ENCODE assay signal across 1 cellular context in genomic region chr2:135004005-135004746, GRCh38.
TF ChIP-seq lines count a peak whose summit lies in the region.

No MANE protein-coding gene starts in this region.

TF ChIP-seq in K562, 482 proteins besides CTCF, POLR2A, EP300 and RAD21 (continued from another document and continues in another):
- TF ChIP-seq TCF7L2 (IDR thresholded peaks at IDR 0.05; ENCODE audit: low read depth, low read length) (peak; percentile 34; the same call in 1 of the 2 replicates), ATF1 (CRISPR knock-in tag; IDR thresholded peaks at IDR 0.05) (no peak), ATF1 (tag; IDR thresholded peaks at IDR 0.05) (no peak), MLX (CRISPR knock-in tag; conservative IDR thresholded peaks at IDR 0.05) (no peak), ZNF551 (CRISPR knock-in tag; IDR thresholded peaks at IDR 0.05) (no peak), RB1 (IDR thresholded peaks at IDR 0.05; ENCODE audit: low read depth) (peak; percentile 29; the same call in 1 of the 2 replicates), NFXL1 (CRISPR knock-in tag; IDR thresholded peaks at IDR 0.05) (no peak), BCOR (IDR thresholded peaks at IDR 0.05) (no peak), YY1 (IDR thresholded peaks at IDR 0.05; ENCODE audit: borderline replicate concordance in 1 of 3, control insufficient read depth in 1 of 3, extremely low read depth in 1 of 3, insufficient read depth in 3 of 3, insufficient read length in 1 of 3, insufficient replicate concordance in 2 of 3, low read depth in 1 of 3, low read length in 2 of 3) (peak in 1 of 3 experiments; percentile 24), HNRNPK (IDR thresholded peaks at IDR 0.05; ENCODE audit: low read depth, low read length, poor library complexity, severe bottlenecking) (no peak), ZNF76 (CRISPR knock-in tag; IDR thresholded peaks at IDR 0.05; ENCODE audit: borderline replicate concordance) (no peak), ZNF717 (CRISPR knock-in tag; IDR thresholded peaks at IDR 0.05) (no peak), SRSF1 (IDR thresholded peaks at IDR 0.05; ENCODE audit: low read depth, low read length) (no peak), PCBP1 (IDR thresholded peaks at IDR 0.05; ENCODE audit: low read depth, low read length, poor library complexity, severe bottlenecking) (no peak), C11orf30 (IDR thresholded peaks at IDR 0.05; ENCODE audit: low read depth) (no peak), CUX1 (CRISPR knock-in tag; IDR thresholded peaks at IDR 0.05) (no peak), ZNF408 (CRISPR knock-in tag; IDR thresholded peaks at IDR 0.05; ENCODE audit: low read depth) (no peak), RFX1 (IDR thresholded peaks at IDR 0.05) (no peak), FOXA1 (IDR thresholded peaks at IDR 0.05; ENCODE audit: borderline replicate concordance) (no peak), L3MBTL2 (IDR thresholded peaks at IDR 0.05) (peak; percentile 94), THRAP3 (IDR thresholded peaks at IDR 0.05; ENCODE audit: borderline replicate concordance) (no peak)
- TF ChIP-seq, protein P1, sequence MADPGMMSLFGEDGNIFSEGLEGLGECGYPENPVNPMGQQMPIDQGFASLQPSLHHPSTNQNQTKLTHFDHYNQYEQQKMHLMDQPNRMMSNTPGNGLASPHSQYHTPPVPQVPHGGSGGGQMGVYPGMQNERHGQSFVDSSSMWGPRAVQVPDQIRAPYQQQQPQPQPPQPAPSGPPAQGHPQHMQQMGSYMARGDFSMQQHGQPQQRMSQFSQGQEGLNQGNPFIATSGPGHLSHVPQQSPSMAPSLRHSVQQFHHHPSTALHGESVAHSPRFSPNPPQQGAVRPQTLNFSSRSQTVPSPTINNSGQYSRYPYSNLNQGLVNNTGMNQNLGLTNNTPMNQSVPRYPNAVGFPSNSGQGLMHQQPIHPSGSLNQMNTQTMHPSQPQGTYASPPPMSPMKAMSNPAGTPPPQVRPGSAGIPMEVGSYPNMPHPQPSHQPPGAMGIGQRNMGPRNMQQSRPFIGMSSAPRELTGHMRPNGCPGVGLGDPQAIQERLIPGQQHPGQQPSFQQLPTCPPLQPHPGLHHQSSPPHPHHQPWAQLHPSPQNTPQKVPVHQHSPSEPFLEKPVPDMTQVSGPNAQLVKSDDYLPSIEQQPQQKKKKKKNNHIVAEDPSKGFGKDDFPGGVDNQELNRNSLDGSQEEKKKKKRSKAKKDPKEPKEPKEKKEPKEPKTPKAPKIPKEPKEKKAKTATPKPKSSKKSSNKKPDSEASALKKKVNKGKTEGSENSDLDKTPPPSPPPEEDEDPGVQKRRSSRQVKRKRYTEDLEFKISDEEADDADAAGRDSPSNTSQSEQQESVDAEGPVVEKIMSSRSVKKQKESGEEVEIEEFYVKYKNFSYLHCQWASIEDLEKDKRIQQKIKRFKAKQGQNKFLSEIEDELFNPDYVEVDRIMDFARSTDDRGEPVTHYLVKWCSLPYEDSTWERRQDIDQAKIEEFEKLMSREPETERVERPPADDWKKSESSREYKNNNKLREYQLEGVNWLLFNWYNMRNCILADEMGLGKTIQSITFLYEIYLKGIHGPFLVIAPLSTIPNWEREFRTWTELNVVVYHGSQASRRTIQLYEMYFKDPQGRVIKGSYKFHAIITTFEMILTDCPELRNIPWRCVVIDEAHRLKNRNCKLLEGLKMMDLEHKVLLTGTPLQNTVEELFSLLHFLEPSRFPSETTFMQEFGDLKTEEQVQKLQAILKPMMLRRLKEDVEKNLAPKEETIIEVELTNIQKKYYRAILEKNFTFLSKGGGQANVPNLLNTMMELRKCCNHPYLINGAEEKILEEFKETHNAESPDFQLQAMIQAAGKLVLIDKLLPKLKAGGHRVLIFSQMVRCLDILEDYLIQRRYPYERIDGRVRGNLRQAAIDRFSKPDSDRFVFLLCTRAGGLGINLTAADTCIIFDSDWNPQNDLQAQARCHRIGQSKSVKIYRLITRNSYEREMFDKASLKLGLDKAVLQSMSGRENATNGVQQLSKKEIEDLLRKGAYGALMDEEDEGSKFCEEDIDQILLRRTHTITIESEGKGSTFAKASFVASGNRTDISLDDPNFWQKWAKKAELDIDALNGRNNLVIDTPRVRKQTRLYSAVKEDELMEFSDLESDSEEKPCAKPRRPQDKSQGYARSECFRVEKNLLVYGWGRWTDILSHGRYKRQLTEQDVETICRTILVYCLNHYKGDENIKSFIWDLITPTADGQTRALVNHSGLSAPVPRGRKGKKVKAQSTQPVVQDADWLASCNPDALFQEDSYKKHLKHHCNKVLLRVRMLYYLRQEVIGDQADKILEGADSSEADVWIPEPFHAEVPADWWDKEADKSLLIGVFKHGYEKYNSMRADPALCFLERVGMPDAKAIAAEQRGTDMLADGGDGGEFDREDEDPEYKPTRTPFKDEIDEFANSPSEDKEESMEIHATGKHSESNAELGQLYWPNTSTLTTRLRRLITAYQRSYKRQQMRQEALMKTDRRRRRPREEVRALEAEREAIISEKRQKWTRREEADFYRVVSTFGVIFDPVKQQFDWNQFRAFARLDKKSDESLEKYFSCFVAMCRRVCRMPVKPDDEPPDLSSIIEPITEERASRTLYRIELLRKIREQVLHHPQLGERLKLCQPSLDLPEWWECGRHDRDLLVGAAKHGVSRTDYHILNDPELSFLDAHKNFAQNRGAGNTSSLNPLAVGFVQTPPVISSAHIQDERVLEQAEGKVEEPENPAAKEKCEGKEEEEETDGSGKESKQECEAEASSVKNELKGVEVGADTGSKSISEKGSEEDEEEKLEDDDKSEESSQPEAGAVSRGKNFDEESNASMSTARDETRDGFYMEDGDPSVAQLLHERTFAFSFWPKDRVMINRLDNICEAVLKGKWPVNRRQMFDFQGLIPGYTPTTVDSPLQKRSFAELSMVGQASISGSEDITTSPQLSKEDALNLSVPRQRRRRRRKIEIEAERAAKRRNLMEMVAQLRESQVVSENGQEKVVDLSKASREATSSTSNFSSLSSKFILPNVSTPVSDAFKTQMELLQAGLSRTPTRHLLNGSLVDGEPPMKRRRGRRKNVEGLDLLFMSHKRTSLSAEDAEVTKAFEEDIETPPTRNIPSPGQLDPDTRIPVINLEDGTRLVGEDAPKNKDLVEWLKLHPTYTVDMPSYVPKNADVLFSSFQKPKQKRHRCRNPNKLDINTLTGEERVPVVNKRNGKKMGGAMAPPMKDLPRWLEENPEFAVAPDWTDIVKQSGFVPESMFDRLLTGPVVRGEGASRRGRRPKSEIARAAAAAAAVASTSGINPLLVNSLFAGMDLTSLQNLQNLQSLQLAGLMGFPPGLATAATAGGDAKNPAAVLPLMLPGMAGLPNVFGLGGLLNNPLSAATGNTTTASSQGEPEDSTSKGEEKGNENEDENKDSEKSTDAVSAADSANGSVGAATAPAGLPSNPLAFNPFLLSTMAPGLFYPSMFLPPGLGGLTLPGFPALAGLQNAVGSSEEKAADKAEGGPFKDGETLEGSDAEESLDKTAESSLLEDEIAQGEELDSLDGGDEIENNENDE (IDR thresholded peaks at IDR 0.05; ENCODE audit: low read depth, low read length), result no peak
- TF ChIP-seq, protein P2, sequence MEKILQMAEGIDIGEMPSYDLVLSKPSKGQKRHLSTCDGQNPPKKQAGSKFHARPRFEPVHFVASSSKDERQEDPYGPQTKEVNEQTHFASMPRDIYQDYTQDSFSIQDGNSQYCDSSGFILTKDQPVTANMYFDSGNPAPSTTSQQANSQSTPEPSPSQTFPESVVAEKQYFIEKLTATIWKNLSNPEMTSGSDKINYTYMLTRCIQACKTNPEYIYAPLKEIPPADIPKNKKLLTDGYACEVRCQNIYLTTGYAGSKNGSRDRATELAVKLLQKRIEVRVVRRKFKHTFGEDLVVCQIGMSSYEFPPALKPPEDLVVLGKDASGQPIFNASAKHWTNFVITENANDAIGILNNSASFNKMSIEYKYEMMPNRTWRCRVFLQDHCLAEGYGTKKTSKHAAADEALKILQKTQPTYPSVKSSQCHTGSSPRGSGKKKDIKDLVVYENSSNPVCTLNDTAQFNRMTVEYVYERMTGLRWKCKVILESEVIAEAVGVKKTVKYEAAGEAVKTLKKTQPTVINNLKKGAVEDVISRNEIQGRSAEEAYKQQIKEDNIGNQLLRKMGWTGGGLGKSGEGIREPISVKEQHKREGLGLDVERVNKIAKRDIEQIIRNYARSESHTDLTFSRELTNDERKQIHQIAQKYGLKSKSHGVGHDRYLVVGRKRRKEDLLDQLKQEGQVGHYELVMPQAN (IDR thresholded peaks at IDR 0.05; ENCODE audit: borderline replicate concordance), result no peak
- TF ChIP-seq, protein P3, sequence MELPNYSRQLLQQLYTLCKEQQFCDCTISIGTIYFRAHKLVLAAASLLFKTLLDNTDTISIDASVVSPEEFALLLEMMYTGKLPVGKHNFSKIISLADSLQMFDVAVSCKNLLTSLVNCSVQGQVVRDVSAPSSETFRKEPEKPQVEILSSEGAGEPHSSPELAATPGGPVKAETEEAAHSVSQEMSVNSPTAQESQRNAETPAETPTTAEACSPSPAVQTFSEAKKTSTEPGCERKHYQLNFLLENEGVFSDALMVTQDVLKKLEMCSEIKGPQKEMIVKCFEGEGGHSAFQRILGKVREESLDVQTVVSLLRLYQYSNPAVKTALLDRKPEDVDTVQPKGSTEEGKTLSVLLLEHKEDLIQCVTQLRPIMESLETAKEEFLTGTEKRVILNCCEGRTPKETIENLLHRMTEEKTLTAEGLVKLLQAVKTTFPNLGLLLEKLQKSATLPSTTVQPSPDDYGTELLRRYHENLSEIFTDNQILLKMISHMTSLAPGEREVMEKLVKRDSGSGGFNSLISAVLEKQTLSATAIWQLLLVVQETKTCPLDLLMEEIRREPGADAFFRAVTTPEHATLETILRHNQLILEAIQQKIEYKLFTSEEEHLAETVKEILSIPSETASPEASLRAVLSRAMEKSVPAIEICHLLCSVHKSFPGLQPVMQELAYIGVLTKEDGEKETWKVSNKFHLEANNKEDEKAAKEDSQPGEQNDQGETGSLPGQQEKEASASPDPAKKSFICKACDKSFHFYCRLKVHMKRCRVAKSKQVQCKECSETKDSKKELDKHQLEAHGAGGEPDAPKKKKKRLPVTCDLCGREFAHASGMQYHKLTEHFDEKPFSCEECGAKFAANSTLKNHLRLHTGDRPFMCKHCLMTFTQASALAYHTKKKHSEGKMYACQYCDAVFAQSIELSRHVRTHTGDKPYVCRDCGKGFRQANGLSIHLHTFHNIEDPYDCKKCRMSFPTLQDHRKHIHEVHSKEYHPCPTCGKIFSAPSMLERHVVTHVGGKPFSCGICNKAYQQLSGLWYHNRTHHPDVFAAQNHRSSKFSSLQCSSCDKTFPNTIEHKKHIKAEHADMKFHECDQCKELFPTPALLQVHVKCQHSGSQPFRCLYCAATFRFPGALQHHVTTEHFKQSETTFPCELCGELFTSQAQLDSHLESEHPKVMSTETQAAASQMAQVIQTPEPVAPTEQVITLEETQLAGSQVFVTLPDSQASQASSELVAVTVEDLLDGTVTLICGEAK (IDR thresholded peaks at IDR 0.05), result no peak
- TF ChIP-seq, protein P3 (CRISPR knock-in tag; IDR thresholded peaks at IDR 0.05), result no peak
